17 cellular contexts compared by ENCODE assay signal in the genomic region with DNA sequence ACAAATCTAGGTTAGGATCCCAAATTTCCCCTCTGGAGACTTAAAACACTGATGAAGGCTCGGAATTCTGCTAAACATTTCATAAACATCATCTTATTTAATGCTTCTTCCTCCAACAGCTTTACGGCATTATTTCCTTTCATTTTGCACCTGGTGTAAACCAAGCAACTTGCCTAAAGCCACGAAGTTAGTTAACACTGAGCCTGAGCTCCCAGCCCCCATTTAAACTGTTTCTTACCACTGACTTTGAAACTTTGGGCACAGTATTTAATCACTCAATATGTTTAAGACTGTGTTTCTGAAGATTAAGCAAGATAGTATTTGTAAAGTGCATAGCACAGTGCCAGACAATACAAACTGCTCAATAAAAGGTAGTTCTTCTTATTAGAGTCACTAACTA. TPM values are rescaled to one million over a fixed set of nuclear protein-coding genes. Genes with fewer than 3 reads are reported as not detected.
DNase-seq lines count a peak whose midpoint lies in the region; ATAC-seq, FAIRE-seq and TF ChIP-seq lines count a peak whose summit lies in the region.
"Had no signal": no experiment of that assay in that cellular context is flagged by ENCODE, and none has a peak within 500 bp of the region (broad histone marks: within the 10 kb centered on the region; RNA-seq: fewer than 3 reads in every experiment).

No MANE protein-coding gene starts in this region.

- TF ChIP-seq EP300 in HepG2 (IDR thresholded peaks at IDR 0.05; ENCODE audit: low read depth in 2 of 2, low read length in 2 of 2), result no peak
- TF ChIP-seq EP300 in HepG2 (CRISPR knock-in tag; IDR thresholded peaks at IDR 0.05; ENCODE audit: borderline replicate concordance), result no peak

- TF ChIP-seq POLR2A in HepG2 (IDR thresholded peaks at IDR 0.05; ENCODE audit: insufficient read depth in 1 of 2, low read depth in 2 of 2, low read length in 2 of 2) (no peak), right lobe of liver (IDR thresholded peaks at IDR 0.05) (no peak)

- ATAC-seq in HepG2, result no peak
- no peak for ATAC-seq in right lobe of liver
- no peak for ATAC-seq in GM18519 (IDR thresholded peaks at IDR 0.05; ENCODE audit: low FRiP score, unreplicated experiment)
- ATAC-seq: HCT116; naive thymus-derived CD8-positive, alpha-beta T cell had no signal

- TF ChIP-seq CTCF in HepG2 (CRISPR knock-in tag; IDR thresholded peaks at IDR 0.05), result no peak
- TF ChIP-seq CTCF in right lobe of liver (IDR thresholded peaks at IDR 0.05), result no peak
- TF ChIP-seq CTCF in astrocyte (IDR thresholded peaks at IDR 0.05; ENCODE audit: insufficient read depth, low read depth, low read length), result no peak
- no peak for TF ChIP-seq CTCF in nephron (IDR thresholded peaks at IDR 0.05; ENCODE audit: unreplicated experiment in 3 of 3)

- H3K36me3 ChIP-seq in HepG2 (replicated peaks in 1 of 2; ENCODE audit: control insufficient read depth in 1 of 2, insufficient read depth in 2 of 2, low read length in 2 of 2) (no peaks in the 10 kb centered on the region), right lobe of liver (no peaks in the 10 kb centered on the region), astrocyte (ENCODE audit: insufficient read depth, low read length) (no peaks in the 10 kb centered on the region)

- CTCF ChIA-PET in HepG2 (lab: Yijun Ruan, JAX; ENCODE audit: low intra/inter-chr PET ratio, low total read pairs), result no interaction called here

- H3K9ac ChIP-seq in HepG2 (ENCODE audit: insufficient read depth, low read depth, low read length) (no peak overlapping the region), astrocyte (ENCODE audit: low read length) (no peak overlapping the region)

- H3K27ac Mint-ChIP-seq in astrocyte (ENCODE audit: unreplicated experiment), result no peak overlapping the region
- H3K27ac Mint-ChIP-seq in nephron, result peak overlapping the region in 2 of 3 experiments; percentile 68 to 82
- H3K27ac Mint-ChIP-seq: activated B cell treated with CpG ODN at 0.5 μM for 24 hours had no signal

- H3K79me2 ChIP-seq in HepG2 (ENCODE audit: insufficient read depth, low read length) (peaks cover 50% of the 10 kb centered on the region), astrocyte (ENCODE audit: insufficient read depth, low read length) (no peaks in the 10 kb centered on the region)

- no peak for DNase-seq in HepG2 (ENCODE audit: low spot score)
- DNase-seq in right lobe of liver, result no peak
- no peak for DNase-seq in astrocyte (ENCODE audit: low read depth)
- DNase-seq in SHP77 treated with DMSO at 0.1 percent for 48 hours (lab: John Stamatoyannopoulos, UW), result no peak
- no peak for DNase-seq in NCI-H2107 treated with DMSO at 0.1 percent for 48 hours (lab: John Stamatoyannopoulos, UW; ENCODE audit: unreplicated experiment)
- DNase-seq in NCI-H510A (lab: John Stamatoyannopoulos, UW), result no peak
- DNase-seq: activated B cell treated with CpG ODN at 0.5 μM for 24 hours; cortex of kidney; DMS153; hypothalamus; KG1; NCI-H1417; stimulated activated CD4-positive, alpha-beta T cell treated with anti-CD3 and anti-CD28 coated beads, Interleukin-4, amount 100 ng/mL, for 24 hours had no signal

- WGBS in HepG2 (ENCODE audit: low lambda C conversion rate), result 63% methylated on average over 3 of the region's 3 CpGs
- WGBS in right lobe of liver (ENCODE audit: insufficient coverage, low coverage, low lambda C conversion rate, missing lambda C conversion rate), result 46% methylated on average over 3 of the region's 3 CpGs

- BruUV-seq in HepG2 (replicated peaks; lab: Mats Ljungman, UMichigan), result no TSS peak

- in situ Hi-C loops in HepG2 (cut with HindIII; ENCODE audit: extremely low pct_ligation_motif_present, low pct_unique_long_range_greater_than_20kb), result no loop called here

- H4K20me1 ChIP-seq in HepG2 (ENCODE audit: insufficient read depth, low read length) (peaks cover 7% of the 10 kb centered on the region; the same call in 1 of the 2 replicates), astrocyte (ENCODE audit: insufficient read depth, low read length) (peaks cover 4% of the 10 kb centered on the region)

- FAIRE-seq in HepG2 (lab: Jason Lieb, UNC), result no peak
- no peak for FAIRE-seq in astrocyte (lab: Jason Lieb, UNC)

- H3K4me1 ChIP-seq in HepG2 (ENCODE audit: insufficient read depth, low read length) (peaks cover 8% of the 10 kb centered on the region), right lobe of liver (peaks cover 0 to 15% (median 4%) of the 10 kb centered on the region in 4 donors), astrocyte (ENCODE audit: insufficient read depth, low read length) (peaks cover 13% of the 10 kb centered on the region)

- H3K27me3 Mint-ChIP-seq in astrocyte (ENCODE audit: low read depth, unreplicated experiment), result peaks cover 8% of the 10 kb centered on the region
- H3K27me3 Mint-ChIP-seq in nephron (ENCODE audit: low read depth), result peaks cover 11% of the 10 kb centered on the region

- H2AFZ ChIP-seq in HepG2 (ENCODE audit: low read length), result no peak overlapping the region
- no peak overlapping the region for H2AFZ ChIP-seq in astrocyte (ENCODE audit: low read depth, low read length)

- H3K36me3 Mint-ChIP-seq in astrocyte (ENCODE audit: low read depth, unreplicated experiment) (peaks cover 4% of the 10 kb centered on the region), nephron (ENCODE audit: low read depth) (no peaks in the 10 kb centered on the region)
- H3K36me3 Mint-ChIP-seq: naive thymus-derived CD8-positive, alpha-beta T cell had no signal

- H3K9me3 ChIP-seq in HepG2 (ENCODE audit: low read length) (no peaks in the 10 kb centered on the region), right lobe of liver (no peaks in the 10 kb centered on the region), astrocyte (ENCODE audit: insufficient read depth, low read depth, low read length) (no peaks in the 10 kb centered on the region)

- H3K27ac ChIP-seq in HepG2 (ENCODE audit: extremely low read length, insufficient read depth, low read length) (no peak overlapping the region), right lobe of liver (no peak overlapping the region), astrocyte (ENCODE audit: low read depth, low read length) (no peak overlapping the region)

- H3K4me3 Mint-ChIP-seq in astrocyte (ENCODE audit: unreplicated experiment) (peak overlapping the region; percentile 51), nephron (peak overlapping the region; percentile 53 to 90 (median 76))
- H3K4me3 Mint-ChIP-seq: activated B cell treated with CpG ODN at 0.5 μM for 24 hours had no signal

- POLR2A ChIA-PET in HepG2 (lab: Yijun Ruan, JAX), result no interaction called here

- H3K4me1 Mint-ChIP-seq in astrocyte (ENCODE audit: low read depth, unreplicated experiment) (peaks cover 14% of the 10 kb centered on the region), nephron (peaks cover 70% of the 10 kb centered on the region)

- intact Hi-C loops in HepG2 (cut with micrococcal nuclease; ENCODE audit: unreplicated experiment), result no loop called here
- intact Hi-C loops in right lobe of liver (cut with DNase I), result no loop called here

- H3K9me3 Mint-ChIP-seq in astrocyte (ENCODE audit: unreplicated experiment) (no peaks in the 10 kb centered on the region), nephron (no peaks in the 10 kb centered on the region)
- H3K9me3 Mint-ChIP-seq: activated B cell treated with CpG ODN at 0.5 μM for 24 hours; naive thymus-derived CD8-positive, alpha-beta T cell had no signal

- H3K4me2 ChIP-seq in HepG2 (ENCODE audit: low read depth, low read length), result peak overlapping the region; percentile 16
- H3K4me2 ChIP-seq in astrocyte (ENCODE audit: low read length), result no peak overlapping the region

- peaks cover 0 to 24% of the 10 kb centered on the region in 2 experiments; a peak in 3 of 5 replicates for H3K27me3 ChIP-seq in HepG2 (ENCODE audit: control insufficient read depth in 1 of 2, insufficient read depth in 2 of 2, low read length in 2 of 2)
- H3K27me3 ChIP-seq in right lobe of liver, result peaks cover 0 to 5% of the 10 kb centered on the region in 2 donors
- peaks cover 25% of the 10 kb centered on the region for H3K27me3 ChIP-seq in astrocyte (ENCODE audit: insufficient read depth, low read length)

- no peak for TF ChIP-seq RAD21 in HepG2 (CRISPR knock-in tag; IDR thresholded peaks at IDR 0.05)

- H3K4me3 ChIP-seq in HepG2 (replicated peaks in 1 of 3; ENCODE audit: insufficient read depth in 1 of 3, low read depth in 2 of 3, low read length in 3 of 3), result 0 out of 6 replicates have a peak overlapping the region, but pooled peaks of 1 of the 3 experiments have one; percentile 6
- H3K4me3 ChIP-seq in right lobe of liver, result no peak overlapping the region
- H3K4me3 ChIP-seq in astrocyte (ENCODE audit: insufficient read depth, low read depth, low read length), result no peak overlapping the region

TF ChIP-seq in HepG2, 621 proteins besides CTCF, POLR2A, EP300 and RAD21:
- TF ChIP-seq ZNF17 (CRISPR knock-in tag; IDR thresholded peaks at IDR 0.05), result no peak
- TF ChIP-seq TBX3 (IDR thresholded peaks at IDR 0.05; ENCODE audit: borderline replicate concordance), result no peak
- no peak for TF ChIP-seq TOPORS (CRISPR knock-in tag; IDR thresholded peaks at IDR 0.05)

RNA-seq across cellular contexts. Expression of a gene that starts 4.2 kb away (rescaled TPM):
- total RNA-seq in HepG2 (2016; rRNA removed; fragmentation: Illumina TruSeq; extraction: Trizol), result 0.18 TPM in 2 replicates
- total RNA-seq in HepG2 (2016; cell fraction: cytosol; rRNA removed; fragmentation: Illumina TruSeq; extraction: Trizol; ENCODE audit: low read depth), result not detected in 2 replicates
- total RNA-seq in HepG2 (2016; cell fraction: insoluble cytoplasmic fraction; rRNA removed; fragmentation: Illumina TruSeq; extraction: Trizol), result 0.13 and 0.39 TPM in 2 replicates
- 0.07 and 0.12 TPM in 2 replicates for total RNA-seq in HepG2 (2016; cell fraction: membrane; rRNA removed; fragmentation: Illumina TruSeq; extraction: Trizol)
- not detected in 2 replicates for total RNA-seq in HepG2 (2016; cell fraction: nucleus; rRNA removed; fragmentation: Illumina TruSeq; extraction: Trizol)
- 27.3 and 30.1 TPM in 2 replicates for polyA plus RNA-seq in HepG2 (2011; rRNA removed)
- polyA plus RNA-seq in HepG2 (2011; cell fraction: cytosol; rRNA removed), result 13.7 and 27.8 TPM in 2 replicates
- polyA plus RNA-seq in HepG2 (2011; cell fraction: nucleus; rRNA removed), result 14.1 and 18.4 TPM in 2 replicates
- 89.8 and 101 TPM in 2 replicates for polyA plus RNA-seq in HepG2 (2012)
- not detected in 2 replicates for polyA plus RNA-seq in HepG2 (2016; cell fraction: cytosol; fragmentation: Illumina TruSeq; extraction: Trizol; ENCODE audit: low read depth)
- 0.11 and 0.19 TPM in 2 replicates for polyA plus RNA-seq in HepG2 (2016; cell fraction: insoluble cytoplasmic fraction; fragmentation: Illumina TruSeq; extraction: Trizol; ENCODE audit: low read depth)
- polyA plus RNA-seq in HepG2 (2016; cell fraction: membrane; fragmentation: Illumina TruSeq; extraction: Trizol; ENCODE audit: low read depth), result 0.17 TPM in 1 of 2 replicates, not detected in the other
- polyA plus RNA-seq in HepG2 (2016; cell fraction: nucleus; fragmentation: Illumina TruSeq; extraction: Trizol; ENCODE audit: insufficient read depth, low read depth), result not detected in 2 replicates
- polyA minus RNA-seq in HepG2 (2011; rRNA and poly(A)+ RNA removed; ENCODE audit: low replicate concordance), result 8.9 and 29.0 TPM in 2 replicates
- 24.4 and 43.2 TPM in 2 replicates for polyA minus RNA-seq in HepG2 (2011; cell fraction: cytosol; rRNA and poly(A)+ RNA removed)
- 23.8 and 49.0 TPM in 2 replicates for polyA minus RNA-seq in HepG2 (2011; cell fraction: nucleus; rRNA and poly(A)+ RNA removed)
- total RNA-seq in right lobe of liver, result 10 to 100 TPM in 1 of 6 experiments, 1 to 10 TPM in 5; 1.9 to 25.4 (median 2.1) TPM
- total RNA-seq in astrocyte, result 13.3 and 24.5 TPM in 2 replicates
